2 cellular contexts compared by ENCODE assay signal in genomic region chr11:78179459-78180071, GRCh38.
TF ChIP-seq lines count a peak whose summit lies in the region.

No MANE protein-coding gene starts in this region.

TF ChIP-seq in K562, 482 proteins besides CTCF, POLR2A, EP300 and RAD21:
- TF ChIP-seq HDGF (IDR thresholded peaks at IDR 0.05) (peak; percentile 76; the same call in 1 of the 2 replicates), FOSL1 (tag; conservative IDR thresholded peaks at IDR 0.05) (peak; percentile 56), NR2F6 (CRISPR knock-in tag; IDR thresholded peaks at IDR 0.05) (no peak), JUNB (CRISPR knock-in tag; conservative IDR thresholded peaks at IDR 0.05) (0 out of 2 replicates have a peak, but pooled peaks have one; percentile 31), JUND (IDR thresholded peaks at IDR 0.05; ENCODE audit: borderline replicate concordance, low read depth, low read length) (peak; percentile 68), JUND (tag; IDR thresholded peaks at IDR 0.05; ENCODE audit: borderline replicate concordance, low read depth, low read length) (peak; percentile 54; the same call in 1 of the 3 replicates), SAFB (IDR thresholded peaks at IDR 0.05; ENCODE audit: borderline replicate concordance, low read depth, low read length) (no peak), MAX (CRISPR knock-in tag; IDR thresholded peaks at IDR 0.05) (0 out of 2 replicates have a peak, but pooled peaks have one; percentile 28), CEBPB (tag; IDR thresholded peaks at IDR 0.05) (peak; percentile 50), SMARCA4 (IDR thresholded peaks at IDR 0.05) (0 out of 2 replicates have a peak, but pooled peaks have one; percentile 27), DPF2 (IDR thresholded peaks at IDR 0.05) (0 out of 2 replicates have a peak, but pooled peaks have one; percentile 25)
- TF ChIP-seq, protein P1, sequence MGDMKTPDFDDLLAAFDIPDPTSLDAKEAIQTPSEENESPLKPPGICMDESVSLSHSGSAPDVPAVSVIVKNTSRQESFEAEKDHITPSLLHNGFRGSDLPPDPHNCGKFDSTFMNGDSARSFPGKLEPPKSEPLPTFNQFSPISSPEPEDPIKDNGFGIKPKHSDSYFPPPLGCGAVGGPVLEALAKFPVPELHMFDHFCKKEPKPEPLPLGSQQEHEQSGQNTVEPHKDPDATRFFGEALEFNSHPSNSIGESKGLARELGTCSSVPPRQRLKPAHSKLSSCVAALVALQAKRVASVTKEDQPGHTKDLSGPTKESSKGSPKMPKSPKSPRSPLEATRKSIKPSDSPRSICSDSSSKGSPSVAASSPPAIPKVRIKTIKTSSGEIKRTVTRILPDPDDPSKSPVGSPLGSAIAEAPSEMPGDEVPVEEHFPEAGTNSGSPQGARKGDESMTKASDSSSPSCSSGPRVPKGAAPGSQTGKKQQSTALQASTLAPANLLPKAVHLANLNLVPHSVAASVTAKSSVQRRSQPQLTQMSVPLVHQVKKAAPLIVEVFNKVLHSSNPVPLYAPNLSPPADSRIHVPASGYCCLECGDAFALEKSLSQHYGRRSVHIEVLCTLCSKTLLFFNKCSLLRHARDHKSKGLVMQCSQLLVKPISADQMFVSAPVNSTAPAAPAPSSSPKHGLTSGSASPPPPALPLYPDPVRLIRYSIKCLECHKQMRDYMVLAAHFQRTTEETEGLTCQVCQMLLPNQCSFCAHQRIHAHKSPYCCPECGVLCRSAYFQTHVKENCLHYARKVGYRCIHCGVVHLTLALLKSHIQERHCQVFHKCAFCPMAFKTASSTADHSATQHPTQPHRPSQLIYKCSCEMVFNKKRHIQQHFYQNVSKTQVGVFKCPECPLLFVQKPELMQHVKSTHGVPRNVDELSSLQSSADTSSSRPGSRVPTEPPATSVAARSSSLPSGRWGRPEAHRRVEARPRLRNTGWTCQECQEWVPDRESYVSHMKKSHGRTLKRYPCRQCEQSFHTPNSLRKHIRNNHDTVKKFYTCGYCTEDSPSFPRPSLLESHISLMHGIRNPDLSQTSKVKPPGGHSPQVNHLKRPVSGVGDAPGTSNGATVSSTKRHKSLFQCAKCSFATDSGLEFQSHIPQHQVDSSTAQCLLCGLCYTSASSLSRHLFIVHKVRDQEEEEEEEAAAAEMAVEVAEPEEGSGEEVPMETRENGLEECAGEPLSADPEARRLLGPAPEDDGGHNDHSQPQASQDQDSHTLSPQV (IDR thresholded peaks at IDR 0.05) = no peak
- TF ChIP-seq, protein P2, sequence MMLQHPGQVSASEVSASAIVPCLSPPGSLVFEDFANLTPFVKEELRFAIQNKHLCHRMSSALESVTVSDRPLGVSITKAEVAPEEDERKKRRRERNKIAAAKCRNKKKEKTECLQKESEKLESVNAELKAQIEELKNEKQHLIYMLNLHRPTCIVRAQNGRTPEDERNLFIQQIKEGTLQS (IDR thresholded peaks at IDR 0.05) = peak; percentile 86
- TF ChIP-seq, protein P2 (CRISPR knock-in tag; conservative IDR thresholded peaks at IDR 0.05) = no peak
- TF ChIP-seq, protein P3, sequence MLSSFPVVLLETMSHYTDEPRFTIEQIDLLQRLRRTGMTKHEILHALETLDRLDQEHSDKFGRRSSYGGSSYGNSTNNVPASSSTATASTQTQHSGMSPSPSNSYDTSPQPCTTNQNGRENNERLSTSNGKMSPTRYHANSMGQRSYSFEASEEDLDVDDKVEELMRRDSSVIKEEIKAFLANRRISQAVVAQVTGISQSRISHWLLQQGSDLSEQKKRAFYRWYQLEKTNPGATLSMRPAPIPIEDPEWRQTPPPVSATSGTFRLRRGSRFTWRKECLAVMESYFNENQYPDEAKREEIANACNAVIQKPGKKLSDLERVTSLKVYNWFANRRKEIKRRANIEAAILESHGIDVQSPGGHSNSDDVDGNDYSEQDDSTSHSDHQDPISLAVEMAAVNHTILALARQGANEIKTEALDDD (IDR thresholded peaks at IDR 0.05) = 0 out of 2 replicates have a peak, but pooled peaks have one; percentile 13
- TF ChIP-seq, protein P4, sequence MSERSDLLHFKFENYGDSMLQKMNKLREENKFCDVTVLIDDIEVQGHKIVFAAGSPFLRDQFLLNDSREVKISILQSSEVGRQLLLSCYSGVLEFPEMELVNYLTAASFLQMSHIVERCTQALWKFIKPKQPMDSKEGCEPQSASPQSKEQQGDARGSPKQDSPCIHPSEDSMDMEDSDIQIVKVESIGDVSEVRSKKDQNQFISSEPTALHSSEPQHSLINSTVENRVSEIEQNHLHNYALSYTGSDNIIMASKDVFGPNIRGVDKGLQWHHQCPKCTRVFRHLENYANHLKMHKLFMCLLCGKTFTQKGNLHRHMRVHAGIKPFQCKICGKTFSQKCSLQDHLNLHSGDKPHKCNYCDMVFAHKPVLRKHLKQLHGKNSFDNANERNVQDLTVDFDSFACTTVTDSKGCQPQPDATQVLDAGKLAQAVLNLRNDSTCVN (CRISPR knock-in tag; IDR thresholded peaks at IDR 0.05) = 0 out of 2 replicates have a peak, but pooled peaks have one; percentile 17

TF ChIP-seq in HepG2, 621 proteins besides CTCF, POLR2A, EP300 and RAD21 (continues in another document):
- no peak for TF ChIP-seq ZNF749 (CRISPR knock-in tag; IDR thresholded peaks at IDR 0.05; ENCODE audit: borderline replicate concordance)
- no peak for TF ChIP-seq ZNF331 (CRISPR knock-in tag; IDR thresholded peaks at IDR 0.05)
- TF ChIP-seq HDAC6 (IDR thresholded peaks at IDR 0.05; ENCODE audit: low read depth, low read length) = no peak
- no peak for TF ChIP-seq ZNF563 (CRISPR knock-in tag; IDR thresholded peaks at IDR 0.05)
- no peak for TF ChIP-seq ZKSCAN5 (CRISPR knock-in tag; IDR thresholded peaks at IDR 0.05)
- no peak for TF ChIP-seq ARID2 (CRISPR knock-in tag; IDR thresholded peaks at IDR 0.05; ENCODE audit: borderline replicate concordance)
- TF ChIP-seq JUND (CRISPR knock-in tag; IDR thresholded peaks at IDR 0.05) = peak; percentile 74; the same call in 1 of the 2 replicates
- TF ChIP-seq RARA (CRISPR knock-in tag; IDR thresholded peaks at IDR 0.05) = peak; percentile 32; the same call in 1 of the 2 replicates
- no peak for TF ChIP-seq CREM (IDR thresholded peaks at IDR 0.05)
- TF ChIP-seq CREM (CRISPR knock-in tag; IDR thresholded peaks at IDR 0.05) = no peak
- no peak for TF ChIP-seq ZSCAN31 (CRISPR knock-in tag; IDR thresholded peaks at IDR 0.05; ENCODE audit: low read depth)
- TF ChIP-seq HNRNPLL (IDR thresholded peaks at IDR 0.05; ENCODE audit: low read depth, low read length, poor library complexity, severe bottlenecking) = no peak
- TF ChIP-seq, protein P5, sequence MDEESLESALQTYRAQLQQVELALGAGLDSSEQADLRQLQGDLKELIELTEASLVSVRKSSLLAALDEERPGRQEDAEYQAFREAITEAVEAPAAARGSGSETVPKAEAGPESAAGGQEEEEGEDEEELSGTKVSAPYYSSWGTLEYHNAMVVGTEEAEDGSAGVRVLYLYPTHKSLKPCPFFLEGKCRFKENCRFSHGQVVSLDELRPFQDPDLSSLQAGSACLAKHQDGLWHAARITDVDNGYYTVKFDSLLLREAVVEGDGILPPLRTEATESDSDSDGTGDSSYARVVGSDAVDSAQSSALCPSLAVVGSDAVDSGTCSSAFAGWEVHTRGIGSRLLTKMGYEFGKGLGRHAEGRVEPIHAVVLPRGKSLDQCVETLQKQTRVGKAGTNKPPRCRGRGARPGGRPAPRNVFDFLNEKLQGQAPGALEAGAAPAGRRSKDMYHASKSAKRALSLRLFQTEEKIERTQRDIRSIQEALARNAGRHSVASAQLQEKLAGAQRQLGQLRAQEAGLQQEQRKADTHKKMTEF (CRISPR knock-in tag; IDR thresholded peaks at IDR 0.05) = no peak
- peak; percentile 55; the same call in 1 of the 2 replicates for TF ChIP-seq FOSL1 (CRISPR knock-in tag; IDR thresholded peaks at IDR 0.05; ENCODE audit: borderline replicate concordance)
- peak; percentile 38 for TF ChIP-seq ZNF687 (CRISPR knock-in tag; IDR thresholded peaks at IDR 0.05)
- no peak for TF ChIP-seq ZNF557 (CRISPR knock-in tag; IDR thresholded peaks at IDR 0.05)
- no peak for TF ChIP-seq YEATS4 (CRISPR knock-in tag; IDR thresholded peaks at IDR 0.05; ENCODE audit: borderline replicate concordance)
- TF ChIP-seq ZNF552 (CRISPR knock-in tag; IDR thresholded peaks at IDR 0.05; ENCODE audit: borderline replicate concordance) = no peak
- TF ChIP-seq CEBPB (IDR thresholded peaks at IDR 0.05; ENCODE audit: borderline replicate concordance, low read depth, low read length) = peak; percentile 73; the same call in 1 of the 2 replicates
- peak; percentile 49; the same call in 1 of the 2 replicates for TF ChIP-seq ZSCAN25 (CRISPR knock-in tag; IDR thresholded peaks at IDR 0.05)
- no peak for TF ChIP-seq MYNN (CRISPR knock-in tag; IDR thresholded peaks at IDR 0.05; ENCODE audit: low read depth)
- TF ChIP-seq PCBP2 (optimal IDR thresholded peaks at IDR 0.05; ENCODE audit: low read depth, low read length, poor library complexity, severe bottlenecking) = no peak
- TF ChIP-seq, protein P6, sequence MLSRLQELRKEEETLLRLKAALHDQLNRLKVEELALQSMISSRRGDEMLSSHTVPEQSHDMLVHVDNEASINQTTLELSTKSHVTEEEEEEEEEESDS (CRISPR knock-in tag; IDR thresholded peaks at IDR 0.05; ENCODE audit: borderline replicate concordance) = no peak
- TF ChIP-seq NCOR1 (IDR thresholded peaks at IDR 0.05; ENCODE audit: borderline replicate concordance, low read length) = no peak
- TF ChIP-seq, protein P7, sequence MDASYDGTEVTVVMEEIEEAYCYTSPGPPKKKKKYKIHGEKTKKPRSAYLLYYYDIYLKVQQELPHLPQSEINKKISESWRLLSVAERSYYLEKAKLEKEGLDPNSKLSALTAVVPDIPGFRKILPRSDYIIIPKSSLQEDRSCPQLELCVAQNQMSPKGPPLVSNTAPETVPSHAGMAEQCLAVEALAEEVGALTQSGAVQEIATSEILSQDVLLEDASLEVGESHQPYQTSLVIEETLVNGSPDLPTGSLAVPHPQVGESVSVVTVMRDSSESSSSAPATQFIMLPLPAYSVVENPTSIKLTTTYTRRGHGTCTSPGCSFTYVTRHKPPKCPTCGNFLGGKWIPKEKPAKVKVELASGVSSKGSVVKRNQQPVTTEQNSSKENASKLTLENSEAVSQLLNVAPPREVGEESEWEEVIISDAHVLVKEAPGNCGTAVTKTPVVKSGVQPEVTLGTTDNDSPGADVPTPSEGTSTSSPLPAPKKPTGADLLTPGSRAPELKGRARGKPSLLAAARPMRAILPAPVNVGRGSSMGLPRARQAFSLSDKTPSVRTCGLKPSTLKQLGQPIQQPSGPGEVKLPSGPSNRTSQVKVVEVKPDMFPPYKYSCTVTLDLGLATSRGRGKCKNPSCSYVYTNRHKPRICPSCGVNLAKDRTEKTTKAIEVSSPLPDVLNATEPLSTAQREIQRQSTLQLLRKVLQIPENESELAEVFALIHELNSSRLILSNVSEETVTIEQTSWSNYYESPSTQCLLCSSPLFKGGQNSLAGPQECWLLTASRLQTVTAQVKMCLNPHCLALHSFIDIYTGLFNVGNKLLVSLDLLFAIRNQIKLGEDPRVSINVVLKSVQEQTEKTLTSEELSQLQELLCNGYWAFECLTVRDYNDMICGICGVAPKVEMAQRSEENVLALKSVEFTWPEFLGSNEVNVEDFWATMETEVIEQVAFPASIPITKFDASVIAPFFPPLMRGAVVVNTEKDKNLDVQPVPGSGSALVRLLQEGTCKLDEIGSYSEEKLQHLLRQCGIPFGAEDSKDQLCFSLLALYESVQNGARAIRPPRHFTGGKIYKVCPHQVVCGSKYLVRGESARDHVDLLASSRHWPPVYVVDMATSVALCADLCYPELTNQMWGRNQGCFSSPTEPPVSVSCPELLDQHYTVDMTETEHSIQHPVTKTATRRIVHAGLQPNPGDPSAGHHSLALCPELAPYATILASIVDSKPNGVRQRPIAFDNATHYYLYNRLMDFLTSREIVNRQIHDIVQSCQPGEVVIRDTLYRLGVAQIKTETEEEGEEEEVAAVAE (CRISPR knock-in tag; IDR thresholded peaks at IDR 0.05; ENCODE audit: borderline replicate concordance) = no peak
- TF ChIP-seq MNT (IDR thresholded peaks at IDR 0.05) = 0 out of 2 replicates have a peak, but pooled peaks have one; percentile 2
- no peak for TF ChIP-seq ZFP36 (IDR thresholded peaks at IDR 0.05; ENCODE audit: borderline replicate concordance, low read depth, low read length, partially characterized antibody)
- TF ChIP-seq SAP130 (CRISPR knock-in tag; IDR thresholded peaks at IDR 0.05; ENCODE audit: low read depth) = no peak
- TF ChIP-seq ZMAT3 (CRISPR knock-in tag; conservative IDR thresholded peaks at IDR 0.05) = no peak
- TF ChIP-seq SMAD1 (CRISPR knock-in tag; IDR thresholded peaks at IDR 0.05; ENCODE audit: borderline replicate concordance, low read depth) = no peak
- TF ChIP-seq RXRB (CRISPR knock-in tag; IDR thresholded peaks at IDR 0.05; ENCODE audit: borderline replicate concordance) = peak; percentile 41; the same call in 1 of the 2 replicates
- no peak for TF ChIP-seq MXD4 (CRISPR knock-in tag; IDR thresholded peaks at IDR 0.05)
